In genomic region chr1:38013027-38013588, GRCh38 we compare ENCODE assay signal across 8 cellular contexts. TPM values are rescaled to one million over a fixed set of nuclear protein-coding genes. Genes with fewer than 3 reads are reported as not detected.
DNase-seq lines count a peak whose midpoint lies in the region; ATAC-seq and TF ChIP-seq lines count a peak whose summit lies in the region.

No MANE protein-coding gene starts in this region.

- TF ChIP-seq CTCF in CD4-positive, alpha-beta T cell (IDR thresholded peaks at IDR 0.05) = no peak
- TF ChIP-seq CTCF in osteocyte (IDR thresholded peaks at IDR 0.05) = no peak

- H3K4me3 ChIP-seq in HAP-1 = peak overlapping the region; percentile 80
- peak overlapping the region; percentile 71 for H3K4me3 ChIP-seq in SJSA1

- H3K36me3 Mint-ChIP-seq in CD4-positive, alpha-beta T cell (ENCODE audit: low read depth) = peaks cover 44% of the 10 kb centered on the region
- H3K36me3 Mint-ChIP-seq in osteocyte (ENCODE audit: unreplicated experiment) = peaks cover 8% of the 10 kb centered on the region

- ATAC-seq in CD4-positive, alpha-beta T cell (ENCODE audit: poor library complexity) = no peak
- no peak for ATAC-seq in GM19467 (IDR thresholded peaks at IDR 0.05; ENCODE audit: unreplicated experiment)
- ATAC-seq in HG02623 (IDR thresholded peaks at IDR 0.05; ENCODE audit: unreplicated experiment) = no peak

- CTCF ChIA-PET in CD4-positive, alpha-beta T cell (lab: Charles Lee) = interaction anchor here (3.0 kb wide), 1 partner anchor 23 kb away, joined by 16 read pairs; the partner anchor contains the start of gene SF3A3

- in situ Hi-C loops in HAP-1 (cut with MboI; ENCODE audit: low sequenced_read_pairs) = no loop called here
- in situ Hi-C loops in KBM-7 (cut with MboI; ENCODE audit: low pct_unique_long_range_greater_than_20kb, low sequenced_read_pairs) = no loop called here

- peak overlapping the region; percentile 99 for H3K4me3 Mint-ChIP-seq in CD4-positive, alpha-beta T cell
- peak overlapping the region; percentile 97 for H3K4me3 Mint-ChIP-seq in osteocyte (ENCODE audit: unreplicated experiment)

- H3K27me3 Mint-ChIP-seq in CD4-positive, alpha-beta T cell = no peaks in the 10 kb centered on the region
- no peaks in the 10 kb centered on the region for H3K27me3 Mint-ChIP-seq in osteocyte (ENCODE audit: unreplicated experiment)

- POLR2A ChIA-PET in CD4-positive, alpha-beta T cell (lab: Charles Lee) = interaction anchor here (0.8 to 2.1 kb wide), 4 partner anchors 19 to 205 kb away, joined by 3 to 11 read pairs (median 4); partner anchors contain the start of genes C1orf122, INPP5B, MTF1 and YRDC

- H3K4me1 ChIP-seq in HAP-1 (peaks cover 6% of the 10 kb centered on the region), SJSA1 (replicated peaks) (peaks cover 27% of the 10 kb centered on the region)

- intact Hi-C loops in CD4-positive, alpha-beta T cell (cut with DNase I, micrococcal nuclease) = loop anchor here (2.0 to 10.0 kb wide), 6 partner anchors 22 to 1562 kb away; partner anchors contain the start of genes CDCA8 (in 2 of the 2), PABPC4 (in 1 of the 2) and SF3A3 (in 1 of the 2)

- peak overlapping the region; percentile 75 for H3K27ac ChIP-seq in CD4-positive, alpha-beta T cell (ENCODE audit: low read depth, low read length)
- peak overlapping the region; percentile 85 for H3K27ac ChIP-seq in SJSA1

- peaks cover 39% of the 10 kb centered on the region for H3K4me1 Mint-ChIP-seq in CD4-positive, alpha-beta T cell (ENCODE audit: low read depth)
- peaks cover 36% of the 10 kb centered on the region for H3K4me1 Mint-ChIP-seq in osteocyte (ENCODE audit: unreplicated experiment)

- H3K27me3 ChIP-seq in CD4-positive, alpha-beta T cell (ENCODE audit: control insufficient read depth, insufficient read depth, low read length) = no peaks in the 10 kb centered on the region
- no peaks in the 10 kb centered on the region for H3K27me3 ChIP-seq in HAP-1 (ENCODE audit: low read depth)
- H3K27me3 ChIP-seq in SJSA1 (replicated peaks) = no peaks in the 10 kb centered on the region

- DNase-seq in CD4-positive, alpha-beta T cell = no peak
- DNase-seq in HAP-1 (ENCODE audit: low spot score in 2 of 2) (peak in 1 of 2 experiments; percentile 40), SJSA1 (ENCODE audit: low read depth in 1 of 2, low spot score in 2 of 2) (no peak), fibroblast of gingiva (ENCODE audit: low read depth) (peak; percentile 75), osteocyte (ENCODE audit: extremely low spot score, unreplicated experiment) (no peak), KBM-7 (no peak)

- H3K36me3 ChIP-seq in HAP-1 (replicated peaks) (peaks cover 31% of the 10 kb centered on the region), SJSA1 (peaks cover 53% of the 10 kb centered on the region)

- H3K27ac Mint-ChIP-seq in CD4-positive, alpha-beta T cell = peak overlapping the region; percentile 97
- peak overlapping the region; percentile 97 for H3K27ac Mint-ChIP-seq in osteocyte (ENCODE audit: unreplicated experiment)

- no peaks in the 10 kb centered on the region for H3K9me3 ChIP-seq in CD4-positive, alpha-beta T cell (ENCODE audit: control insufficient read depth, low read length)
- H3K9me3 ChIP-seq in HAP-1 (no peaks in the 10 kb centered on the region), SJSA1 (replicated peaks) (no peaks in the 10 kb centered on the region)

- H3K9me3 Mint-ChIP-seq in CD4-positive, alpha-beta T cell = no peaks in the 10 kb centered on the region
- H3K9me3 Mint-ChIP-seq in osteocyte (ENCODE audit: unreplicated experiment) = no peaks in the 10 kb centered on the region

RNA-seq across cellular contexts. Expression of gene UTP11, which starts 0.6 kb away (rescaled TPM):
- 1 to 10 TPM; 8.7 to 9.4 TPM for total RNA-seq in CD4-positive, alpha-beta T cell
- total RNA-seq in SJSA1 (2014; rRNA removed; shearing (Covaris generic)) = 84.6 and 124 TPM in 2 replicates
- total RNA-seq in osteocyte = 32.6 and 34.4 TPM in 2 replicates

RNA-seq across cellular contexts. Expression of gene FHL3, which starts 7.8 kb away (rescaled TPM):
- 1 to 10 TPM; 3.4 to 3.7 TPM for total RNA-seq in CD4-positive, alpha-beta T cell
- 26.3 and 42.0 TPM in 2 replicates for total RNA-seq in SJSA1 (2014; rRNA removed; shearing (Covaris generic))
- 39.1 and 40.4 TPM in 2 replicates for total RNA-seq in osteocyte

RNA-seq across cellular contexts. Expression of gene SF3A3, which starts 23.3 kb away (rescaled TPM):
- total RNA-seq in CD4-positive, alpha-beta T cell = 10 to 100 TPM; 40.5 to 42.5 TPM
- total RNA-seq in SJSA1 (2014; rRNA removed; shearing (Covaris generic)) = 160 and 229 TPM in 2 replicates
- total RNA-seq in osteocyte = 51.4 and 55.3 TPM in 2 replicates

RNA-seq across cellular contexts. Expression of gene POU3F1, which starts 33.5 kb away (rescaled TPM):
- under 1 TPM; 0.22 to 0.27 TPM for total RNA-seq in CD4-positive, alpha-beta T cell
- 0.26 TPM in 1 of 2 replicates, not detected in the other for total RNA-seq in SJSA1 (2014; rRNA removed; shearing (Covaris generic))
- 1.5 and 1.8 TPM in 2 replicates for total RNA-seq in osteocyte
